In genomic region chr2:121663458-121663857, GRCh38 we compare ENCODE assay signal across 26 cellular contexts.
"Had no signal": no experiment of that assay in that cellular context is flagged by ENCODE, and none has a peak within 500 bp of the region (broad histone marks: within the 10 kb centered on the region; RNA-seq: fewer than 3 reads in every experiment).

No MANE protein-coding gene starts in this region.

- H3K36me3 ChIP-seq: brain microvascular endothelial cell, gastrocnemius medialis, WERI-Rb-1 had no signal

- H3K9me3 ChIP-seq: gastrocnemius medialis had no signal

- H3K4me3 ChIP-seq: coronary artery, dorsolateral prefrontal cortex, gastrocnemius medialis had no signal

- H3K27me3 ChIP-seq: brain microvascular endothelial cell, dorsolateral prefrontal cortex, foreskin keratinocyte, gastrocnemius medialis had no signal

- DNase-seq: activated B cell treated with CpG ODN at 0.5 μM for 24 hours; activated CD4-positive, alpha-beta T cell treated with anti-CD3 and anti-CD28 coated beads for 48 hours; activated CD4-positive, alpha-beta T cell treated with anti-CD3 and anti-CD28 coated beads, Interleukin-2, amount 50 U/mL, for 1 hour; activated CD4-positive, alpha-beta T cell treated with anti-CD3 and anti-CD28 coated beads, Interleukin-2, amount 50 U/mL, for 48 hours; activated CD8-positive, alpha-beta memory T cell treated with anti-CD3 and anti-CD28 coated beads for 24 hours; activated CD8-positive, alpha-beta T cell treated with anti-CD3 and anti-CD28 coated beads for 36 hours; activated effector memory CD4-positive, alpha-beta T cell treated with Interleukin-2 at 50 U/mL for 16 hours; activated gamma-delta T cell treated with Interleukin-2 at 50 U/mL for 16 hours; activated naive CD4-positive, alpha-beta T cell treated with anti-CD3 and anti-CD28 coated beads, Interleukin-2, amount 50 U/mL, for 16 hours; activated naive CD4-positive, alpha-beta T cell treated with Interleukin-2 at 50 U/mL for 16 hours; activated T-cell treated with anti-CD3 and anti-CD28 coated beads, Interleukin-2, amount 50 U/mL, for 4 hours; amniotic stem cell; anterior cingulate cortex; brain microvascular endothelial cell; dorsolateral prefrontal cortex; effector memory CD4-positive, alpha-beta T cell; endodermal cell; gastrocnemius medialis; T-helper 1 cell; T-helper 17 cell; T1000; WERI-Rb-1 had no signal

- H3K27ac ChIP-seq: brain microvascular endothelial cell, coronary artery, dorsolateral prefrontal cortex, foreskin keratinocyte, WERI-Rb-1 had no signal

- ATAC-seq: activated CD4-positive, CD25-positive, alpha-beta regulatory T cell treated with anti-CD3 and anti-CD28 coated beads, Interleukin-2, amount 50 U/mL, for 24 hours; activated CD8-positive, alpha-beta T cell treated with anti-CD3 and anti-CD28 coated beads for 36 hours; activated T-cell treated with anti-CD3 and anti-CD28 coated beads, Interleukin-2, amount 50 U/mL, for 4 hours; activated T-helper 17 cell treated with anti-CD3 and anti-CD28 coated beads, Interleukin-2, amount 50 U/mL, for 72 hours; gastrocnemius medialis; T-helper 17 cell had no signal
